ENCODE assay signal across 20 cellular contexts in genomic region chr11:80925291-80925690, GRCh38.
"Had no signal": no experiment of that assay in that cellular context is flagged by ENCODE, and none has a peak within 500 bp of the region (broad histone marks: within the 10 kb centered on the region; RNA-seq: fewer than 3 reads in every experiment).

No MANE protein-coding gene starts in this region.

- DNase-seq: activated CD4-positive, alpha-beta T cell treated with anti-CD3 and anti-CD28 coated beads, Interleukin-2, amount 10 ng/mL, durations not matched to agents 24 days and 14 days; activated CD8-positive, alpha-beta T cell treated with anti-CD3 and anti-CD28 coated beads, Interleukin-2, amount 10 ng/mL, durations not matched to agents 7 days and 5 days; activated effector memory CD4-positive, alpha-beta T cell treated with Interleukin-2 at 50 U/mL for 16 hours; activated naive CD4-positive, alpha-beta T cell treated with anti-CD3 and anti-CD28 coated beads, Interleukin-2, amount 10 ng/mL, durations not matched to agents 7 days and 5 days; activated naive CD8-positive, alpha-beta T cell treated with anti-CD3 and anti-CD28 coated beads, Interleukin-2, amount 50 U/mL, for 24 hours; activated T-cell treated with anti-CD3 and anti-CD28 coated beads, Interleukin-2, amount 50 U/mL, for 4 hours; anterior cingulate cortex; brain microvascular endothelial cell; cerebellar nuclear complex; cortex of kidney; effector CD4-positive, alpha-beta T cell; immature natural killer cell; kidney glomerular epithelial cell; natural killer cell; nucleus accumbens; stimulated activated CD4-positive, alpha-beta T cell treated with anti-CD3 and anti-CD28 coated beads, Interleukin-2, amount 100 ng/mL, for 24 hours; stimulated activated naive CD4-positive, alpha-beta T cell treated with Interleukin-2 at 50 U/mL for 16 hours; substantia nigra; T1000; tibial artery had no signal

- H3K9me3 Mint-ChIP-seq: activated CD4-positive, alpha-beta T cell treated with anti-CD3 and anti-CD28 coated beads, Interleukin-2, amount 10 ng/mL, durations not matched to agents 24 days and 14 days; activated naive CD4-positive, alpha-beta T cell treated with anti-CD3 and anti-CD28 coated beads, Interleukin-2, amount 10 ng/mL, durations not matched to agents 7 days and 5 days had no signal

- H3K27ac Mint-ChIP-seq: activated CD4-positive, alpha-beta T cell treated with anti-CD3 and anti-CD28 coated beads, Interleukin-2, amount 10 ng/mL, durations not matched to agents 24 days and 14 days; activated CD8-positive, alpha-beta T cell treated with anti-CD3 and anti-CD28 coated beads, Interleukin-2, amount 10 ng/mL, durations not matched to agents 7 days and 5 days; activated naive CD4-positive, alpha-beta T cell treated with anti-CD3 and anti-CD28 coated beads, Interleukin-2, amount 10 ng/mL, durations not matched to agents 7 days and 5 days; activated naive CD8-positive, alpha-beta T cell treated with anti-CD3 and anti-CD28 coated beads, Interleukin-2, amount 50 U/mL, for 24 hours; immature natural killer cell; natural killer cell had no signal

- H3K4me1 ChIP-seq: tibial artery had no signal

- H3K36me3 ChIP-seq: brain microvascular endothelial cell, tibial artery had no signal

- H3K27me3 Mint-ChIP-seq: activated CD4-positive, alpha-beta T cell treated with anti-CD3 and anti-CD28 coated beads, Interleukin-2, amount 10 ng/mL, durations not matched to agents 24 days and 14 days; activated naive CD4-positive, alpha-beta T cell treated with anti-CD3 and anti-CD28 coated beads, Interleukin-2, amount 10 ng/mL, durations not matched to agents 7 days and 5 days; activated naive CD8-positive, alpha-beta T cell treated with anti-CD3 and anti-CD28 coated beads, Interleukin-2, amount 50 U/mL, for 24 hours had no signal

- ATAC-seq: activated CD8-positive, alpha-beta T cell treated with anti-CD3 and anti-CD28 coated beads, Interleukin-2, amount 10 ng/mL, durations not matched to agents 7 days and 5 days; activated naive CD8-positive, alpha-beta T cell treated with anti-CD3 and anti-CD28 coated beads, Interleukin-2, amount 50 U/mL, for 24 hours; activated T-cell treated with anti-CD3 and anti-CD28 coated beads, Interleukin-2, amount 50 U/mL, for 4 hours; natural killer cell had no signal

- H3K27me3 ChIP-seq: brain microvascular endothelial cell, tibial artery had no signal

- H3K36me3 Mint-ChIP-seq: activated naive CD4-positive, alpha-beta T cell treated with anti-CD3 and anti-CD28 coated beads, Interleukin-2, amount 10 ng/mL, durations not matched to agents 7 days and 5 days; immature natural killer cell; natural killer cell had no signal

- H3K4me3 Mint-ChIP-seq: activated CD4-positive, alpha-beta T cell treated with anti-CD3 and anti-CD28 coated beads, Interleukin-2, amount 10 ng/mL, durations not matched to agents 24 days and 14 days; activated CD8-positive, alpha-beta T cell treated with anti-CD3 and anti-CD28 coated beads, Interleukin-2, amount 10 ng/mL, durations not matched to agents 7 days and 5 days; activated naive CD4-positive, alpha-beta T cell treated with anti-CD3 and anti-CD28 coated beads, Interleukin-2, amount 10 ng/mL, durations not matched to agents 7 days and 5 days; activated naive CD8-positive, alpha-beta T cell treated with anti-CD3 and anti-CD28 coated beads, Interleukin-2, amount 50 U/mL, for 24 hours; activated T-cell treated with anti-CD3 and anti-CD28 coated beads, Interleukin-2, amount 50 U/mL, for 4 hours; immature natural killer cell; natural killer cell had no signal

- H3K4me3 ChIP-seq: tibial artery had no signal

- H3K27ac ChIP-seq: brain microvascular endothelial cell, tibial artery had no signal

- H3K4me1 Mint-ChIP-seq: activated CD4-positive, alpha-beta T cell treated with anti-CD3 and anti-CD28 coated beads, Interleukin-2, amount 10 ng/mL, durations not matched to agents 24 days and 14 days; activated naive CD4-positive, alpha-beta T cell treated with anti-CD3 and anti-CD28 coated beads, Interleukin-2, amount 10 ng/mL, durations not matched to agents 7 days and 5 days; activated naive CD8-positive, alpha-beta T cell treated with anti-CD3 and anti-CD28 coated beads, Interleukin-2, amount 50 U/mL, for 24 hours; immature natural killer cell; natural killer cell had no signal
